ENCODE assay signal across 8 cellular contexts in genomic region chr19:10195199-10195519, GRCh38. TPM values are rescaled to one million over a fixed set of nuclear protein-coding genes. Genes with fewer than 3 reads are reported as not detected.
A peak's percentile ranks its signal among the peaks of the same experiment; 100 is the strongest.
DNase-seq lines count a peak whose midpoint lies in the region; ATAC-seq and TF ChIP-seq lines count a peak whose summit lies in the region.

No MANE protein-coding gene starts in this region.

- TF ChIP-seq EP300 in tibial nerve (IDR thresholded peaks at IDR 0.05) = no peak

- H3K27me3 ChIP-seq in layer of hippocampus (ENCODE audit: control insufficient read depth, insufficient read depth, low read length) = no peaks in the 10 kb centered on the region
- no peaks in the 10 kb centered on the region for H3K27me3 ChIP-seq in tibial nerve

- CTCF ChIA-PET in activated naive CD4-positive, alpha-beta T cell treated with anti-CD3 and anti-CD28 coated beads for 36 hours (lab: Charles Lee) = interaction anchor here (3.4 kb wide), 1 partner anchor 55 kb away, joined by 11 read pairs; no protein-coding TSS in a partner anchor
- CTCF ChIA-PET in activated CD4-positive, alpha-beta memory T cell treated with anti-CD3 and anti-CD28 coated beads, Interleukin-2, amount 10 ng/mL, durations not matched to agents 7 days and 5 days (lab: Charles Lee) = interaction anchor here (0.8 to 3.0 kb wide), 5 partner anchors 37 to 97 kb away, joined by 3 to 18 read pairs (median 4); partner anchors contain the start of genes MRPL4 and S1PR2

- intact Hi-C loops in activated naive CD4-positive, alpha-beta T cell treated with anti-CD3 and anti-CD28 coated beads for 36 hours (cut with micrococcal nuclease) = loop anchor here (1.0 to 10.0 kb wide), 6 partner anchors 36 to 190 kb away; partner anchors contain the start of genes ICAM3, RAVER1, S1PR2 and SHFL

- DNase-seq in activated naive CD4-positive, alpha-beta T cell treated with anti-CD3 and anti-CD28 coated beads for 36 hours = no peak
- no peak for DNase-seq in activated naive CD4-positive, alpha-beta T cell treated with Interleukin-2 at 50 U/mL for 16 hours
- no peak for DNase-seq in activated CD4-positive, alpha-beta memory T cell treated with anti-CD3 and anti-CD28 coated beads, Interleukin-2, amount 10 ng/mL, durations not matched to agents 7 days and 5 days
- DNase-seq in tibial nerve (ENCODE audit: low spot score in 2 of 2) = no peak
- DNase-seq in activated effector memory CD4-positive, alpha-beta T cell treated with Interleukin-2 at 50 U/mL for 16 hours = no peak

- POLR2A ChIA-PET in activated CD4-positive, alpha-beta memory T cell treated with anti-CD3 and anti-CD28 coated beads, Interleukin-2, amount 10 ng/mL, durations not matched to agents 7 days and 5 days (lab: Charles Lee) = interaction anchor here (0.6 to 2.4 kb wide), 21 partner anchors 9 to 373 kb away, joined by 3 to 21 read pairs (median 4); partner anchors contain the start of genes EIF3G, ICAM1, MRPL4 and P2RY11

- peaks cover 0 to 8% (median 0%) of the 10 kb centered on the region in 3 donors for H3K36me3 ChIP-seq in tibial nerve

- TF ChIP-seq CTCF in tibial nerve (IDR thresholded peaks at IDR 0.05) = no peak

- H3K9me3 Mint-ChIP-seq in activated naive CD4-positive, alpha-beta T cell treated with anti-CD3 and anti-CD28 coated beads for 36 hours = no peaks in the 10 kb centered on the region
- H3K9me3 Mint-ChIP-seq in activated CD4-positive, alpha-beta memory T cell treated with anti-CD3 and anti-CD28 coated beads, Interleukin-2, amount 10 ng/mL, durations not matched to agents 7 days and 5 days = no peaks in the 10 kb centered on the region

- H3K27ac ChIP-seq in layer of hippocampus (ENCODE audit: low read depth, low read length) (peak overlapping the region; percentile 96), tibial nerve (peak overlapping the region; percentile 76 to 91 (median 86))

- peak overlapping the region; percentile 77 to 95 (median 92) for H3K4me3 ChIP-seq in tibial nerve

- H3K9me3 ChIP-seq in tibial nerve = no peaks in the 10 kb centered on the region

- H3K4me1 Mint-ChIP-seq in activated naive CD4-positive, alpha-beta T cell treated with anti-CD3 and anti-CD28 coated beads for 36 hours (ENCODE audit: low read depth) = peaks cover 41% of the 10 kb centered on the region
- peaks cover 56% of the 10 kb centered on the region for H3K4me1 Mint-ChIP-seq in activated CD4-positive, alpha-beta memory T cell treated with anti-CD3 and anti-CD28 coated beads, Interleukin-2, amount 10 ng/mL, durations not matched to agents 7 days and 5 days

- no peaks in the 10 kb centered on the region for H3K27me3 Mint-ChIP-seq in activated naive CD4-positive, alpha-beta T cell treated with anti-CD3 and anti-CD28 coated beads for 36 hours (ENCODE audit: low read depth)
- H3K27me3 Mint-ChIP-seq in activated CD4-positive, alpha-beta memory T cell treated with anti-CD3 and anti-CD28 coated beads, Interleukin-2, amount 10 ng/mL, durations not matched to agents 7 days and 5 days = no peaks in the 10 kb centered on the region

- H3K4me3 Mint-ChIP-seq in activated naive CD4-positive, alpha-beta T cell treated with anti-CD3 and anti-CD28 coated beads for 36 hours = peak overlapping the region; percentile 99
- peak overlapping the region; percentile 100 for H3K4me3 Mint-ChIP-seq in activated CD4-positive, alpha-beta memory T cell treated with anti-CD3 and anti-CD28 coated beads, Interleukin-2, amount 10 ng/mL, durations not matched to agents 7 days and 5 days

- ATAC-seq in esophagus mucosa = no peak
- ATAC-seq in GM18519 (IDR thresholded peaks at IDR 0.05; ENCODE audit: low FRiP score, unreplicated experiment) = no peak

- peaks cover 0 to 63% (median 19%) of the 10 kb centered on the region in 4 donors for H3K4me1 ChIP-seq in tibial nerve

- WGBS in tibial nerve, 2 donors = 21 to 31% methylated on average over 6 of the region's 6 CpGs

- H3K36me3 Mint-ChIP-seq in activated naive CD4-positive, alpha-beta T cell treated with anti-CD3 and anti-CD28 coated beads for 36 hours (ENCODE audit: low read depth) = peaks cover 25% of the 10 kb centered on the region
- peaks cover 32% of the 10 kb centered on the region for H3K36me3 Mint-ChIP-seq in activated CD4-positive, alpha-beta memory T cell treated with anti-CD3 and anti-CD28 coated beads, Interleukin-2, amount 10 ng/mL, durations not matched to agents 7 days and 5 days (ENCODE audit: low read depth)

- TF ChIP-seq POLR2A in tibial nerve (IDR thresholded peaks at IDR 0.05) = no peak

- H3K27ac Mint-ChIP-seq in activated naive CD4-positive, alpha-beta T cell treated with anti-CD3 and anti-CD28 coated beads for 36 hours = peak overlapping the region; percentile 98
- H3K27ac Mint-ChIP-seq in activated CD4-positive, alpha-beta memory T cell treated with anti-CD3 and anti-CD28 coated beads, Interleukin-2, amount 10 ng/mL, durations not matched to agents 7 days and 5 days = peak overlapping the region; percentile 97

RNA-seq across cellular contexts. Expression of gene DNMT1, which starts 0.4 kb away (rescaled TPM):
- total RNA-seq in activated naive CD4-positive, alpha-beta T cell treated with anti-CD3 and anti-CD28 coated beads for 36 hours = 100 to 1,000 TPM; 365 to 371 TPM
- total RNA-seq in activated CD4-positive, alpha-beta memory T cell treated with anti-CD3 and anti-CD28 coated beads, Interleukin-2, amount 10 ng/mL, durations not matched to agents 7 days and 5 days = 100 to 1,000 TPM; 314 to 331 TPM
- total RNA-seq in tibial nerve = 10 to 100 TPM; 48.2 to 72.9 (median 55.2) TPM
- total RNA-seq in esophagus mucosa = 63.7 TPM

RNA-seq across cellular contexts. Expression of gene S1PR2, which starts 36.0 kb away (rescaled TPM):
- 1 to 10 TPM; 3.4 TPM for total RNA-seq in activated naive CD4-positive, alpha-beta T cell treated with anti-CD3 and anti-CD28 coated beads for 36 hours
- total RNA-seq in activated CD4-positive, alpha-beta memory T cell treated with anti-CD3 and anti-CD28 coated beads, Interleukin-2, amount 10 ng/mL, durations not matched to agents 7 days and 5 days = 10 to 100 TPM in 1 of 2 experiments, 1 to 10 TPM in 1; 9.5 to 10.6 TPM
- total RNA-seq in tibial nerve (10 to 100 TPM; 11.6 to 13.3 (median 12.2) TPM), esophagus mucosa (2.5 TPM)

RNA-seq across cellular contexts. Expression of gene MRPL4, which starts 56.9 kb away (rescaled TPM):
- 100 to 1,000 TPM; 115 to 116 TPM for total RNA-seq in activated naive CD4-positive, alpha-beta T cell treated with anti-CD3 and anti-CD28 coated beads for 36 hours
- total RNA-seq in activated CD4-positive, alpha-beta memory T cell treated with anti-CD3 and anti-CD28 coated beads, Interleukin-2, amount 10 ng/mL, durations not matched to agents 7 days and 5 days = 10 to 100 TPM; 55.4 to 58.6 TPM
- total RNA-seq in tibial nerve = 10 to 100 TPM; 37.9 to 83.1 (median 47.8) TPM
- 68.7 TPM for total RNA-seq in esophagus mucosa
